Comparison of ENCODE assay signal across 22 cellular contexts in the genomic region with DNA sequence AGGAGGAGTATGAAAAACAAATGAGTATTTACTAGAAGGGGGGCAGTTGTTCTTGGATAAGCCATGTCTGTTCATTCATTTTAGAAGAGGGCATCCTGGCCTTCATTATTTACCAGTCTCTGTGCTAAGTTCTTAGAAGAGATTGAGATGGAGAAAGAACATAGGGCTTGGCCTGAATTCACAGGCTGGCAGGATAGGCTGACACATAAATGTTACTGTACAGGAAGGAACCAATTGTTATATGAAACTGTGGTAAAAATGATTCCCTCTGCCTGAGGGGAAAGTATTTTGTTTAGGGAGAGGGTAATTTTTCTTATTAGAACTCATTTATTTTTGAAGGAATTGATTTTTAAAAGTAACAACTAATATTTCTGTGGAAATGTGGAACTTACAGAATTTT.
DNase-seq lines count a peak whose midpoint lies in the region; ATAC-seq and TF ChIP-seq lines count a peak whose summit lies in the region.
"Had no signal": no experiment of that assay in that cellular context is flagged by ENCODE, and none has a peak within 500 bp of the region (broad histone marks: within the 10 kb centered on the region; RNA-seq: fewer than 3 reads in every experiment).

No MANE protein-coding gene starts in this region.

- H3K9me3 Mint-ChIP-seq in osteocyte (ENCODE audit: unreplicated experiment) = no peaks in the 10 kb centered on the region
- H3K9me3 Mint-ChIP-seq: H9 had no signal

- H3K4me1 ChIP-seq in GM23248 (ENCODE audit: insufficient read depth) (peaks cover 8% of the 10 kb centered on the region), lower lobe of right lung (no peaks in the 10 kb centered on the region)
- H3K4me1 ChIP-seq: heart left ventricle, left lung, psoas muscle, tibial nerve had no signal

- peaks cover 11% of the 10 kb centered on the region; the same call in 1 of the 2 replicates for H3K36me3 ChIP-seq in GM23248 (ENCODE audit: low read depth)
- no peaks in the 10 kb centered on the region for H3K36me3 ChIP-seq in lower lobe of right lung

- H3F3A ChIP-seq in GM23248 (ENCODE audit: insufficient read depth) = 0 out of 2 replicates have a peak, but pooled peaks cover 6% of the 10 kb centered on the region

- H3K9ac ChIP-seq in GM23248 = no peak overlapping the region

- no peaks in the 10 kb centered on the region for H3K79me2 ChIP-seq in GM23248 (ENCODE audit: insufficient read depth)

- H3K4me3 ChIP-seq in GM23248 (no peak overlapping the region), epithelial cell of esophagus (ENCODE audit: low read length) (no peak overlapping the region), lower lobe of right lung (no peak overlapping the region)
- H3K4me3 ChIP-seq: cardiac muscle cell, heart left ventricle, left lung, psoas muscle, skin epidermis, tibial nerve had no signal

- H3K27ac Mint-ChIP-seq in osteocyte (ENCODE audit: unreplicated experiment) = peak overlapping the region; percentile 73
- H3K27ac Mint-ChIP-seq: activated CD8-positive, alpha-beta memory T cell treated with anti-CD3 and anti-CD28 coated beads, Interleukin-2, amount 10 ng/mL, durations not matched to agents 7 days and 5 days; H9 had no signal

- ATAC-seq in SK-N-SH treated with all-trans-retinoic acid at 6 μM for 48 hours (peak; percentile 62), lower lobe of right lung (no peak), HG02571 (IDR thresholded peaks at IDR 0.05; ENCODE audit: unreplicated experiment) (no peak)
- ATAC-seq: activated CD8-positive, alpha-beta memory T cell treated with anti-CD3 and anti-CD28 coated beads, Interleukin-2, amount 10 ng/mL, durations not matched to agents 7 days and 5 days; heart left ventricle; left lung; psoas muscle had no signal

- peaks cover 22% of the 10 kb centered on the region for H3K36me3 Mint-ChIP-seq in osteocyte (ENCODE audit: unreplicated experiment)

- TF ChIP-seq CTCF in epithelial cell of esophagus (IDR thresholded peaks at IDR 0.05; ENCODE audit: insufficient read depth, low read depth, low read length, missing control alignments) (no peak), osteocyte (IDR thresholded peaks at IDR 0.05) (no peak), lower lobe of right lung (IDR thresholded peaks at IDR 0.05) (no peak)

- in situ Hi-C loops in GM23248 (cut with MboI) = no loop called here

- DNase-seq in GM23248 = peak; percentile 26
- peak; percentile 29 for DNase-seq in epithelial cell of esophagus (ENCODE audit: low read depth)
- no peak for DNase-seq in osteocyte (ENCODE audit: extremely low spot score, unreplicated experiment)
- no peak for DNase-seq in lower lobe of right lung
- DNase-seq in GM19240 (ENCODE audit: insufficient read length, low spot score) = no peak
- DNase-seq: activated CD4-positive, alpha-beta T cell treated with anti-CD3 and anti-CD28 coated beads for 4 hours; activated CD8-positive, alpha-beta memory T cell treated with anti-CD3 and anti-CD28 coated beads, Interleukin-2, amount 10 ng/mL, durations not matched to agents 7 days and 5 days; AML-193; DMS79; H9; heart left ventricle; left lung; NCI-H1436 treated with DMSO at 0.1 percent for 48 hours; NCI-H524 treated with DMSO at 0.1 percent for 48 hours; psoas muscle; Right ventricle myocardium superior; stimulated activated naive CD4-positive, alpha-beta T cell treated with Interleukin-2 at 50 U/mL for 16 hours had no signal

- H3K9me3 ChIP-seq in GM23248 (ENCODE audit: low read depth) = no peaks in the 10 kb centered on the region
- no peaks in the 10 kb centered on the region for H3K9me3 ChIP-seq in lower lobe of right lung
- H3K9me3 ChIP-seq: heart left ventricle, left lung, psoas muscle, tibial nerve had no signal

- H3K27me3 ChIP-seq in GM23248 (replicated peaks; ENCODE audit: insufficient read depth) (no peaks in the 10 kb centered on the region), lower lobe of right lung (ENCODE audit: low read depth) (no peaks in the 10 kb centered on the region)
- H3K27me3 ChIP-seq: cardiac muscle cell, heart left ventricle, left lung, tibial nerve had no signal

- H3K27me3 Mint-ChIP-seq in osteocyte (ENCODE audit: unreplicated experiment) = no peaks in the 10 kb centered on the region
- H3K27me3 Mint-ChIP-seq: activated CD8-positive, alpha-beta memory T cell treated with anti-CD3 and anti-CD28 coated beads, Interleukin-2, amount 10 ng/mL, durations not matched to agents 7 days and 5 days had no signal

- H3K9me2 ChIP-seq in GM23248 (ENCODE audit: insufficient read depth) = no peaks in the 10 kb centered on the region

- peaks cover 18% of the 10 kb centered on the region for H3K4me1 Mint-ChIP-seq in osteocyte (ENCODE audit: unreplicated experiment)
- H3K4me1 Mint-ChIP-seq: activated CD8-positive, alpha-beta memory T cell treated with anti-CD3 and anti-CD28 coated beads, Interleukin-2, amount 10 ng/mL, durations not matched to agents 7 days and 5 days; H9 had no signal

- H3K4me2 ChIP-seq in GM23248 (ENCODE audit: unreplicated experiment) = peak overlapping the region; percentile 9

- H2AFZ ChIP-seq in GM23248 = no peak overlapping the region

- no peak overlapping the region for H3K4me3 Mint-ChIP-seq in osteocyte (ENCODE audit: unreplicated experiment)
- H3K4me3 Mint-ChIP-seq: activated CD8-positive, alpha-beta memory T cell treated with anti-CD3 and anti-CD28 coated beads, Interleukin-2, amount 10 ng/mL, durations not matched to agents 7 days and 5 days; H9 had no signal

- intact Hi-C loops in lower lobe of right lung (cut with DNase I) = no loop called here

- no peaks in the 10 kb centered on the region for H4K20me1 ChIP-seq in GM23248 (ENCODE audit: insufficient read depth)

- no peak overlapping the region for H3K27ac ChIP-seq in GM23248
- H3K27ac ChIP-seq in lower lobe of right lung = no peak overlapping the region
- H3K27ac ChIP-seq: cardiac muscle cell, heart left ventricle, left lung, psoas muscle, skin epidermis, tibial nerve had no signal

TF ChIP-seq in SK-N-SH treated with all-trans-retinoic acid at 6 μM for 48 hours, 23 proteins besides CTCF, POLR2A, EP300 and RAD21:
- TF ChIP-seq, protein P1, sequence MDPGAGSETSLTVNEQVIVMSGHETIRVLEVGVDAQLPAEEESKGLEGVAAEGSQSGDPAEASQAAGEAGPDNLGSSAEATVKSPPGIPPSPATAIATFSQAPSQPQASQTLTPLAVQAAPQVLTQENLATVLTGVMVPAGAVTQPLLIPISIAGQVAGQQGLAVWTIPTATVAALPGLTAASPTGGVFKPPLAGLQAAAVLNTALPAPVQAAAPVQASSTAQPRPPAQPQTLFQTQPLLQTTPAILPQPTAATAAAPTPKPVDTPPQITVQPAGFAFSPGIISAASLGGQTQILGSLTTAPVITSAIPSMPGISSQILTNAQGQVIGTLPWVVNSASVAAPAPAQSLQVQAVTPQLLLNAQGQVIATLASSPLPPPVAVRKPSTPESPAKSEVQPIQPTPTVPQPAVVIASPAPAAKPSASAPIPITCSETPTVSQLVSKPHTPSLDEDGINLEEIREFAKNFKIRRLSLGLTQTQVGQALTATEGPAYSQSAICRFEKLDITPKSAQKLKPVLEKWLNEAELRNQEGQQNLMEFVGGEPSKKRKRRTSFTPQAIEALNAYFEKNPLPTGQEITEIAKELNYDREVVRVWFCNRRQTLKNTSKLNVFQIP (CRISPR knock-in tag; IDR thresholded peaks at IDR 0.05; ENCODE audit: borderline replicate concordance, low read depth) = no peak
- TF ChIP-seq, protein P2, sequence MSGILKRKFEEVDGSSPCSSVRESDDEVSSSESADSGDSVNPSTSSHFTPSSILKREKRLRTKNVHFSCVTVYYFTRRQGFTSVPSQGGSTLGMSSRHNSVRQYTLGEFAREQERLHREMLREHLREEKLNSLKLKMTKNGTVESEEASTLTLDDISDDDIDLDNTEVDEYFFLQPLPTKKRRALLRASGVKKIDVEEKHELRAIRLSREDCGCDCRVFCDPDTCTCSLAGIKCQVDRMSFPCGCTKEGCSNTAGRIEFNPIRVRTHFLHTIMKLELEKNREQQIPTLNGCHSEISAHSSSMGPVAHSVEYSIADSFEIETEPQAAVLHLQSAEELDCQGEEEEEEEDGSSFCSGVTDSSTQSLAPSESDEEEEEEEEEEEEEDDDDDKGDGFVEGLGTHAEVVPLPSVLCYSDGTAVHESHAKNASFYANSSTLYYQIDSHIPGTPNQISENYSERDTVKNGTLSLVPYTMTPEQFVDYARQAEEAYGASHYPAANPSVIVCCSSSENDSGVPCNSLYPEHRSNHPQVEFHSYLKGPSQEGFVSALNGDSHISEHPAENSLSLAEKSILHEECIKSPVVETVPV (CRISPR knock-in tag; IDR thresholded peaks at IDR 0.05) = no peak
- TF ChIP-seq ZFP30 (CRISPR knock-in tag; IDR thresholded peaks at IDR 0.05) = no peak

Comparison
In these comparisons a context has a peak if more than half of its experiments do, and no peak if none do; other contexts are left out.
1. DNase-seq: peak in GM23248 (single experiment) and epithelial cell of esophagus (single experiment); none in osteocyte (single experiment), lower lobe of right lung (single experiment) and GM19240 (single experiment).